8 cellular contexts compared by ENCODE assay signal in the genomic region with DNA sequence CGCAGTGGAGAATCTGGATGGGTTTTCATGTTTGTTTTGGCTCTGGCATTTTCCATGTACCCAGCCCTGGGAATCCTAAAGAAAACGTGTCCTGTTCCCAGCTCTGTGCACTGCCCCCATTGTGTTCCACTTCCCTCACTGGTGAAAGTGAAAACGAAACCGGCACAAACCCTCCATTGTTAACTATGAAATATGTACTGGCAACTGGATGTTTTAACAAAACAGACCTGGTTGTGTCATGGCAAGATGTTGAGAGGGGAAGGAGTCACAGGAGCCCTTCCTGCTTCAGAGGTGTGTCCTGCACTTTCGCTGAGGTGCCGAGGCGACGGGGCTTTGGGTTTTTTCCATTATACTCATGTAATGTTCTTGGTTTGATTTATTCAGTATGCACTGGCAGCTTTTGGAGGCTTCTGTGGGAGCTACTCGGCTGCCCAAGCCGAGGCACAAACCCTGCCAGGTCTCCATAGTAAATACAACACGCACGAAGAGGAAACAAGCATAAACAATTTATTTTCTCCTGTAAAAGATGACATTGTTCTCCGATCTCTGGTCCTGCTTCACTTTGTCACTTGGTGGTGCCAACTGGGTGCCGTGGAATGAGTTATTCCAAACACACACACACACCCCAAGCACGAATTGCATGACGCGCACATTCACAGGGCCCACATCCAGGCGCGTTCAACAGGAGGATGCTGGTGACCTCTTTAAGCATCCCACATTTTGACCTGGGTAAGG.
DNase-seq lines count a peak whose midpoint lies in the region; ATAC-seq and TF ChIP-seq lines count a peak whose summit lies in the region.

No MANE protein-coding gene starts in this region.

- no peaks in the 10 kb centered on the region for H4K20me1 ChIP-seq in GM23338 (replicated peaks; ENCODE audit: insufficient read depth)

- H2AFZ ChIP-seq in GM23338 = no peak overlapping the region

- H3F3A ChIP-seq in GM23338 (replicated peaks; ENCODE audit: low read depth) = no peaks in the 10 kb centered on the region

- H3K4me3 ChIP-seq in NB4 (ENCODE audit: low read depth, low read length) = no peak overlapping the region
- H3K4me3 ChIP-seq in endocrine pancreas (ENCODE audit: control insufficient read depth, insufficient read depth, low read length) = peak overlapping the region; percentile 87
- H3K4me3 ChIP-seq in GM23338 = no peak overlapping the region

- peak overlapping the region; percentile 29 for H3K27ac ChIP-seq in C4-2B
- no peak overlapping the region for H3K27ac ChIP-seq in GM23338 (ENCODE audit: low read depth)

- H3K27me3 ChIP-seq in endocrine pancreas (ENCODE audit: control insufficient read depth, insufficient read depth, low read length) (no peaks in the 10 kb centered on the region), GM23338 (ENCODE audit: insufficient read depth) (no peaks in the 10 kb centered on the region)

- H3K27me3 Mint-ChIP-seq in activated CD8-positive, alpha-beta T cell treated with anti-CD3 and anti-CD28 coated beads for 36 hours = no peaks in the 10 kb centered on the region
- H3K27me3 Mint-ChIP-seq in naive B cell = no peaks in the 10 kb centered on the region
- peaks cover 4% of the 10 kb centered on the region for H3K27me3 Mint-ChIP-seq in GM23338 (ENCODE audit: insufficient read depth, low read depth, poor library complexity)

- no peak overlapping the region for H3K4me2 ChIP-seq in GM23338

- H3K9ac ChIP-seq in endocrine pancreas (ENCODE audit: control insufficient read depth, insufficient read depth, low read length) = peak overlapping the region; percentile 71

- intact Hi-C loops in activated CD8-positive, alpha-beta T cell treated with anti-CD3 and anti-CD28 coated beads for 36 hours (cut with micrococcal nuclease) = no loop called here

- H3K27ac Mint-ChIP-seq in activated CD8-positive, alpha-beta T cell treated with anti-CD3 and anti-CD28 coated beads for 36 hours = peak overlapping the region; percentile 92
- peak overlapping the region; percentile 77 to 96 (median 95) for H3K27ac Mint-ChIP-seq in naive B cell
- no peak overlapping the region for H3K27ac Mint-ChIP-seq in GM23338

- H3K36me3 ChIP-seq in endocrine pancreas (ENCODE audit: control insufficient read depth, insufficient read depth, low read length) (no peaks in the 10 kb centered on the region), GM23338 (ENCODE audit: insufficient read depth) (no peaks in the 10 kb centered on the region)

- ATAC-seq in GM21447 (IDR thresholded peaks at IDR 0.05; ENCODE audit: unreplicated experiment) = peak; percentile 68
- ATAC-seq in activated CD8-positive, alpha-beta T cell treated with anti-CD3 and anti-CD28 coated beads for 36 hours = peak; percentile 96
- peak; percentile 90 to 93 for ATAC-seq in naive B cell (ENCODE audit: low read depth in 2 of 2)
- no peak for ATAC-seq in GM23338

- no peaks in the 10 kb centered on the region for H3K79me2 ChIP-seq in GM23338 (replicated peaks; ENCODE audit: insufficient read depth)

- no peak for TF ChIP-seq POLR2A in NB4 (IDR thresholded peaks at IDR 0.05; ENCODE audit: extremely low read depth, insufficient read length)

- no peaks in the 10 kb centered on the region for H3K9me3 Mint-ChIP-seq in activated CD8-positive, alpha-beta T cell treated with anti-CD3 and anti-CD28 coated beads for 36 hours
- H3K9me3 Mint-ChIP-seq in naive B cell (peaks cover 0 to 1% (median 0%) of the 10 kb centered on the region in 7 donors), GM23338 (no peaks in the 10 kb centered on the region)

- DNase-seq in NB4 (ENCODE audit: low read depth) (peak; percentile 13), naive B cell (peak; percentile 46), GM23338 (ENCODE audit: low spot score) (no peak)
- peak; percentile 76 for DNase-seq in activated CD8-positive, alpha-beta T cell treated with anti-CD3 and anti-CD28 coated beads for 36 hours
- DNase-seq in stimulated activated naive CD4-positive, alpha-beta T cell treated with Interleukin-2 at 50 U/mL for 16 hours (lab: John Stamatoyannopoulos, UW) = peak; percentile 57

- no peak for TF ChIP-seq CTCF in C4-2B (conservative IDR thresholded peaks at IDR 0.05)
- TF ChIP-seq CTCF in NB4 (IDR thresholded peaks at IDR 0.05; ENCODE audit: low read depth, low read length) = no peak
- no peak for TF ChIP-seq CTCF in activated CD8-positive, alpha-beta T cell treated with anti-CD3 and anti-CD28 coated beads for 36 hours (IDR thresholded peaks at IDR 0.05)
- no peak for TF ChIP-seq CTCF in GM23338 (conservative IDR thresholded peaks at IDR 0.05; ENCODE audit: low read depth in 2 of 2)

- H3K4me3 Mint-ChIP-seq in activated CD8-positive, alpha-beta T cell treated with anti-CD3 and anti-CD28 coated beads for 36 hours = peak overlapping the region; percentile 69
- H3K4me3 Mint-ChIP-seq in naive B cell (peak overlapping the region; percentile 71 to 97 (median 96)), GM23338 (no peak overlapping the region)

- H3K4me1 ChIP-seq in endocrine pancreas (ENCODE audit: control insufficient read depth, insufficient read depth, low read length) (peaks cover 8% of the 10 kb centered on the region), GM23338 (ENCODE audit: insufficient read depth) (peaks cover 4% of the 10 kb centered on the region; the same call in 1 of the 2 replicates)

- peaks cover 55% of the 10 kb centered on the region for H3K4me1 Mint-ChIP-seq in activated CD8-positive, alpha-beta T cell treated with anti-CD3 and anti-CD28 coated beads for 36 hours (ENCODE audit: low read depth)
- H3K4me1 Mint-ChIP-seq in naive B cell (peaks cover 26 to 33% (median 26%) of the 10 kb centered on the region in 3 donors), GM23338 (peaks cover 15% of the 10 kb centered on the region; the same call in 2 of the 3 replicates)

- no peaks in the 10 kb centered on the region for H3K9me3 ChIP-seq in endocrine pancreas (ENCODE audit: control insufficient read depth, low read length)

- H3K36me3 Mint-ChIP-seq in activated CD8-positive, alpha-beta T cell treated with anti-CD3 and anti-CD28 coated beads for 36 hours (ENCODE audit: low read depth) = peaks cover 62% of the 10 kb centered on the region
- H3K36me3 Mint-ChIP-seq in naive B cell (no peaks in the 10 kb centered on the region), GM23338 (ENCODE audit: low read depth) (no peaks in the 10 kb centered on the region)

- CTCF ChIA-PET in activated CD8-positive, alpha-beta T cell treated with anti-CD3 and anti-CD28 coated beads for 36 hours (lab: Charles Lee) = interaction anchor here (0.9 to 1.4 kb wide), 3 partner anchors 8 to 115 kb away, joined by 3 to 6 read pairs (median 3); no protein-coding TSS in a partner anchor

- no peaks in the 10 kb centered on the region for H3K9me2 ChIP-seq in GM23338 (ENCODE audit: insufficient read depth)

- POLR2A ChIA-PET in activated CD8-positive, alpha-beta T cell treated with anti-CD3 and anti-CD28 coated beads for 36 hours (lab: Charles Lee) = interaction anchor here (0.8 to 2.7 kb wide), 7 partner anchors 9 to 235 kb away, joined by 3 to 10 read pairs (median 4); no protein-coding TSS in a partner anchor

TF ChIP-seq in GM23338, 12 proteins besides CTCF, POLR2A, EP300 and RAD21 (continues in another document):
- TF ChIP-seq ZNF114 (CRISPR knock-in tag; IDR thresholded peaks at IDR 0.05) (no peak), ZNF331 (CRISPR knock-in tag; IDR thresholded peaks at IDR 0.05; ENCODE audit: low read depth) (no peak)
